8 cellular contexts compared by ENCODE assay signal in genomic region chr4:48909697-48910096, GRCh38.
DNase-seq lines count a peak whose midpoint lies in the region; ATAC-seq and TF ChIP-seq lines count a peak whose summit lies in the region.

No MANE protein-coding gene starts in this region.

- no peak for TF ChIP-seq CTCF in cardiac fibroblast (IDR thresholded peaks at IDR 0.05; ENCODE audit: low read depth, low read length)

- DNase-seq in SW 1271 (lab: John Stamatoyannopoulos, UW) (peak; percentile 90 to 94), cardiac fibroblast (ENCODE audit: low read depth in 2 of 2) (peak; percentile 92 to 99), GF-D8 (lab: John Stamatoyannopoulos, UW) (no peak), NCI-H2081 treated with DMSO at 0.1 percent for 48 hours (lab: John Stamatoyannopoulos, UW) (no peak)
- DNase-seq in stimulated activated CD4-positive, alpha-beta T cell treated with anti-CD3 and anti-CD28 coated beads, Interleukin-12 subunit alpha, Interleukin-12 subunit beta, amount 100 ng/mL, for 4 hours = peak; percentile 43

- no peak overlapping the region for H3K4me3 ChIP-seq in cardiac fibroblast (replicated peaks in 1 of 2; ENCODE audit: low read depth in 2 of 2, low read length in 2 of 2)

- ATAC-seq in GM18511 (IDR thresholded peaks at IDR 0.05; ENCODE audit: unreplicated experiment) (peak; percentile 25), GM21381 (IDR thresholded peaks at IDR 0.05; ENCODE audit: unreplicated experiment) (no peak), HG02981 (IDR thresholded peaks at IDR 0.05; ENCODE audit: unreplicated experiment) (no peak)

Comparison
In these comparisons a context has a peak if more than half of its experiments do, and no peak if none do; other contexts are left out.
1. DNase-seq: peak in SW 1271 (2 of 2), cardiac fibroblast (2 of 2) and stimulated activated CD4-positive, alpha-beta T cell treated with anti-CD3 and anti-CD28 coated beads, Interleukin-12 subunit alpha, Interleukin-12 subunit beta, amount 100 ng/mL, for 4 hours (single experiment); none in GF-D8 (single experiment) and NCI-H2081 treated with DMSO at 0.1 percent for 48 hours (single experiment).